In the genomic region with DNA sequence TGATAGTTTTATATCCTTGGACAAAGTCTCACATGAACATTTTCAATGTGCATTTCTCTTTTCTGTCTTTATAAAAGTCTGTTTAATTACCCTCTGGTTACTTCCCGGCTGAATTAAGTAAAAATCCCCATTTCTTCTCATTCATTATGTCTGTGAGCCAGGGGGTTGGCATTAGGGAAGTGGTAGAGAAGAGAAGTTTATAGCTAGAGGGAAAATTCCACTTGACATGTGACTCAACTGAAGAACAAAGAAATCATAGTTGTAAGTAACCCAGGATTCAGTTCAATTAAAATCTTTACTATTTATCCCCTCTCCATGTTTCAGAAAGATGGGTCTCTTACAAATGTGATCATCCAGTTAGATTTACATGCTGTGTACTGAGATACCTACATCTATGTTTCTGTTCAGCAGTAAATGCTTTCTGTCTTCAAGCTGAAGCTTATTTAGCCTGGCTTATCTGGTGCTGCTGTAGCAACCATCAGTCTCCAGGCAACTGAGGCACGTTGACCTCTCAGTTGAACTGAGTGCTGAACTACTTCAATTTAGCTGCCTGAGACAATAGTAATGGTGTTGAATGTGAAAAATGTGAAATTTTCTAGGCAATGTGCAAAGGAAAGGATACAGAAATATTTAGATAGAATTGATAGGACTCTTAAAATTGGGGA, we compare ENCODE assay signal across 18 cellular contexts.
DNase-seq lines count a peak whose midpoint lies in the region; ATAC-seq, FAIRE-seq and TF ChIP-seq lines count a peak whose summit lies in the region.
"Had no signal": no experiment of that assay in that cellular context is flagged by ENCODE, and none has a peak within 500 bp of the region (broad histone marks: within the 10 kb centered on the region; RNA-seq: fewer than 3 reads in every experiment).

No MANE protein-coding gene starts in this region.

- peak; percentile 25 for DNase-seq in Ammon's horn (ENCODE audit: low spot score)
- peak; percentile 45 for DNase-seq in astrocyte (ENCODE audit: low read depth)
- DNase-seq in left lung = no peak
- DNase-seq in T-helper 17 cell = no peak
- no peak for DNase-seq in islet precursor cell
- DNase-seq in NCI-H2171 treated with DMSO at 0.1 percent for 48 hours (lab: John Stamatoyannopoulos, UW) = no peak
- DNase-seq in ACHN = no peak
- DNase-seq: colonic mucosa; NCI-H1417 treated with DMSO at 0.1 percent for 48 hours; NCI-H526; SHP77; stimulated activated CD4-positive, alpha-beta T cell treated with anti-CD3 and anti-CD28 coated beads, Interleukin-2, amount 100 ng/mL, for 48 hours had no signal

- peaks cover 30% of the 10 kb centered on the region for H4K20me1 ChIP-seq in astrocyte (ENCODE audit: insufficient read depth, low read length)

- H3K27ac Mint-ChIP-seq in astrocyte (ENCODE audit: unreplicated experiment) (no peak overlapping the region), T-helper 17 cell (no peak overlapping the region)
- H3K27ac Mint-ChIP-seq: activated naive CD4-positive, alpha-beta T cell treated with anti-CD3 and anti-CD28 coated beads, Interleukin-2, amount 50 U/mL, for 72 hours had no signal

- H3K9me3 Mint-ChIP-seq in astrocyte (ENCODE audit: unreplicated experiment) = no peaks in the 10 kb centered on the region
- H3K9me3 Mint-ChIP-seq: activated naive CD4-positive, alpha-beta T cell treated with anti-CD3 and anti-CD28 coated beads, Interleukin-2, amount 50 U/mL, for 72 hours had no signal

- H3K9me3 ChIP-seq in HUES64 (ENCODE audit: insufficient read depth, low read depth, low read length) (no peaks in the 10 kb centered on the region), astrocyte (ENCODE audit: insufficient read depth, low read depth, low read length) (no peaks in the 10 kb centered on the region), left lung (no peaks in the 10 kb centered on the region), T-helper 17 cell (ENCODE audit: control insufficient read depth, low read length, poor library complexity, severe bottlenecking) (no peaks in the 10 kb centered on the region)
- H3K9me3 ChIP-seq: BLaER1, colonic mucosa, vagina had no signal

- no peak overlapping the region for H2AFZ ChIP-seq in astrocyte (ENCODE audit: low read depth, low read length)

- no peak for TF ChIP-seq CTCF in astrocyte (IDR thresholded peaks at IDR 0.05; ENCODE audit: insufficient read depth, low read depth, low read length)
- TF ChIP-seq CTCF in left lung (IDR thresholded peaks at IDR 0.05) = no peak

- WGBS in HUES64 = 88% methylated on average over 1 of the region's 2 CpGs

- no peak overlapping the region for H3K9ac ChIP-seq in HUES64 (ENCODE audit: low read depth, low read length)
- H3K9ac ChIP-seq in astrocyte (ENCODE audit: low read length) = no peak overlapping the region
- H3K9ac ChIP-seq: BLaER1 had no signal

- FAIRE-seq in astrocyte (lab: Jason Lieb, UNC) = no peak
- FAIRE-seq: H1 had no signal

- H3K4me1 ChIP-seq in HUES64 (ENCODE audit: insufficient read depth, low read length) = peaks cover 13% of the 10 kb centered on the region
- peaks cover 9% of the 10 kb centered on the region for H3K4me1 ChIP-seq in astrocyte (ENCODE audit: insufficient read depth, low read length)
- no peaks in the 10 kb centered on the region for H3K4me1 ChIP-seq in left lung
- H3K4me1 ChIP-seq: BLaER1, colonic mucosa, vagina had no signal

- peaks cover 16% of the 10 kb centered on the region for H3K4me1 Mint-ChIP-seq in astrocyte (ENCODE audit: low read depth, unreplicated experiment)
- H3K4me1 Mint-ChIP-seq in T-helper 17 cell = peaks cover 11% of the 10 kb centered on the region

- peaks cover 3% of the 10 kb centered on the region for H3K79me2 ChIP-seq in astrocyte (ENCODE audit: insufficient read depth, low read length)

- peak; percentile 30 for ATAC-seq in left lung
- no peak for ATAC-seq in T-helper 17 cell
- ATAC-seq: activated naive CD4-positive, alpha-beta T cell treated with anti-CD3 and anti-CD28 coated beads, Interleukin-2, amount 50 U/mL, for 72 hours had no signal

- H3K27me3 Mint-ChIP-seq in astrocyte (ENCODE audit: low read depth, unreplicated experiment) (no peaks in the 10 kb centered on the region), T-helper 17 cell (no peaks in the 10 kb centered on the region)

- H3K4me3 Mint-ChIP-seq in astrocyte (ENCODE audit: unreplicated experiment) (no peak overlapping the region), T-helper 17 cell (no peak overlapping the region)

- H3K27ac ChIP-seq in HUES64 (ENCODE audit: low read depth, low read length) (peak overlapping the region; percentile 10; the same call in 1 of the 2 replicates), astrocyte (ENCODE audit: low read depth, low read length) (peak overlapping the region; percentile 25), left lung (no peak overlapping the region)
- H3K27ac ChIP-seq: BLaER1, colonic mucosa, vagina, VCaP had no signal

- H3K36me3 ChIP-seq in HUES64 (ENCODE audit: insufficient read depth, low read length) = peaks cover 55% of the 10 kb centered on the region
- H3K36me3 ChIP-seq in astrocyte (ENCODE audit: insufficient read depth, low read length) = peaks cover 14% of the 10 kb centered on the region
- peaks cover 0 to 46% of the 10 kb centered on the region in 2 donors for H3K36me3 ChIP-seq in left lung
- H3K36me3 ChIP-seq: colonic mucosa had no signal

- no peaks in the 10 kb centered on the region for H3K27me3 ChIP-seq in HUES64 (ENCODE audit: insufficient read depth, low read length)
- no peaks in the 10 kb centered on the region for H3K27me3 ChIP-seq in astrocyte (ENCODE audit: insufficient read depth, low read length)
- no peaks in the 10 kb centered on the region for H3K27me3 ChIP-seq in left lung
- H3K27me3 ChIP-seq: BLaER1, colonic mucosa, vagina had no signal

- peaks cover 6% of the 10 kb centered on the region for H3K36me3 Mint-ChIP-seq in astrocyte (ENCODE audit: low read depth, unreplicated experiment)
- peaks cover 12% of the 10 kb centered on the region for H3K36me3 Mint-ChIP-seq in T-helper 17 cell (ENCODE audit: low read depth)

- in situ Hi-C loops in ACHN (cut with HindIII; ENCODE audit: low pct_ligation_motif_present, low pct_unique_long_range_greater_than_20kb, low sequenced_read_pairs) = no loop called here

- peak overlapping the region; percentile 9 for H3K4me2 ChIP-seq in astrocyte (ENCODE audit: low read length)
- H3K4me2 ChIP-seq: BLaER1 had no signal

- H3K4me3 ChIP-seq in HUES64 (ENCODE audit: low read length) (no peak overlapping the region), astrocyte (ENCODE audit: insufficient read depth, low read depth, low read length) (no peak overlapping the region), left lung (no peak overlapping the region)
- H3K4me3 ChIP-seq: BLaER1, colonic mucosa, vagina had no signal

- intact Hi-C loops in left lung (cut with DNase I) = no loop called here

Comparison
In these comparisons a context has a peak if more than half of its experiments do, and no peak if none do; other contexts are left out.
1. DNase-seq: peak in Ammon's horn (single experiment) and astrocyte (single experiment); none in left lung (0 of 2), T-helper 17 cell (0 of 3), islet precursor cell (single experiment), NCI-H2171 treated with DMSO at 0.1 percent for 48 hours (single experiment) and ACHN (single experiment).
2. H3K27ac ChIP-seq: peak in HUES64 (single experiment) and astrocyte (single experiment); none in left lung (0 of 2).